8 cellular contexts compared by ENCODE assay signal in genomic region chr4:1218892-1219552, GRCh38.
DNase-seq lines count a peak whose midpoint lies in the region; ATAC-seq and TF ChIP-seq lines count a peak whose summit lies in the region.

No MANE protein-coding gene starts in this region.

- POLR2A ChIA-PET in HEK293T (lab: Yijun Ruan, JAX): no interaction called here

- DNase-seq in NAMALWA (ENCODE audit: low spot score) (peak; percentile 88), memory B cell (ENCODE audit: low spot score in 2 of 2) (peak; percentile 25 to 33), T-helper 9 cell (no peak), nucleus accumbens (lab: John Stamatoyannopoulos, UW) (no peak), HEK293T (ENCODE audit: extremely low spot score) (no peak), NCI-H524 (lab: John Stamatoyannopoulos, UW) (no peak)

- H3K4me1 Mint-ChIP-seq in memory B cell: peaks cover 31% of the 10 kb centered on the region

- CTCF ChIA-PET in HEK293T (lab: Yijun Ruan, JAX): no interaction called here

- ATAC-seq in GM18867 (IDR thresholded peaks at IDR 0.05; ENCODE audit: unreplicated experiment) (peak; percentile 64), HG02588 (IDR thresholded peaks at IDR 0.05; ENCODE audit: unreplicated experiment) (peak; percentile 56), memory B cell (ENCODE audit: low read depth) (peak; percentile 83)

- H3K27me3 Mint-ChIP-seq in memory B cell: no peaks in the 10 kb centered on the region

- H3K27ac Mint-ChIP-seq in memory B cell: peak overlapping the region; percentile 48

- peak overlapping the region; percentile 82 for H3K4me3 Mint-ChIP-seq in memory B cell

- H3K36me3 Mint-ChIP-seq in memory B cell: peaks cover 4% of the 10 kb centered on the region

- no peaks in the 10 kb centered on the region for H3K9me3 Mint-ChIP-seq in memory B cell

TF ChIP-seq in HEK293T, 16 proteins besides CTCF, POLR2A, EP300 and RAD21:
- no peak for TF ChIP-seq FOXA1 (IDR thresholded peaks at IDR 0.05)
- TF ChIP-seq ZNF384 (IDR thresholded peaks at IDR 0.05): no peak
- TF ChIP-seq PKNOX1 (IDR thresholded peaks at IDR 0.05): no peak
- no peak for TF ChIP-seq SUZ12 (IDR thresholded peaks at IDR 0.05)
- no peak for TF ChIP-seq FOXK2 (IDR thresholded peaks at IDR 0.05)
- TF ChIP-seq HDGF (IDR thresholded peaks at IDR 0.05; ENCODE audit: borderline replicate concordance): no peak
- TF ChIP-seq CTBP1 (IDR thresholded peaks at IDR 0.05; ENCODE audit: borderline replicate concordance): no peak
- TF ChIP-seq L3MBTL2 (conservative IDR thresholded peaks at IDR 0.05): no peak
- TF ChIP-seq ELF4 (IDR thresholded peaks at IDR 0.05): no peak

Comparison
In these comparisons a context has a peak if more than half of its experiments do, and no peak if none do; other contexts are left out.
1. DNase-seq: peak in NAMALWA (single experiment) and memory B cell (2 of 2); none in T-helper 9 cell (single experiment), nucleus accumbens (0 of 56), HEK293T (single experiment) and NCI-H524 (0 of 2).
2. Peak in every context shown above with its lines, with median percentiles within 50 percentile points of each other: ATAC-seq.